ENCODE assay signal across 8 cellular contexts in the genomic region with DNA sequence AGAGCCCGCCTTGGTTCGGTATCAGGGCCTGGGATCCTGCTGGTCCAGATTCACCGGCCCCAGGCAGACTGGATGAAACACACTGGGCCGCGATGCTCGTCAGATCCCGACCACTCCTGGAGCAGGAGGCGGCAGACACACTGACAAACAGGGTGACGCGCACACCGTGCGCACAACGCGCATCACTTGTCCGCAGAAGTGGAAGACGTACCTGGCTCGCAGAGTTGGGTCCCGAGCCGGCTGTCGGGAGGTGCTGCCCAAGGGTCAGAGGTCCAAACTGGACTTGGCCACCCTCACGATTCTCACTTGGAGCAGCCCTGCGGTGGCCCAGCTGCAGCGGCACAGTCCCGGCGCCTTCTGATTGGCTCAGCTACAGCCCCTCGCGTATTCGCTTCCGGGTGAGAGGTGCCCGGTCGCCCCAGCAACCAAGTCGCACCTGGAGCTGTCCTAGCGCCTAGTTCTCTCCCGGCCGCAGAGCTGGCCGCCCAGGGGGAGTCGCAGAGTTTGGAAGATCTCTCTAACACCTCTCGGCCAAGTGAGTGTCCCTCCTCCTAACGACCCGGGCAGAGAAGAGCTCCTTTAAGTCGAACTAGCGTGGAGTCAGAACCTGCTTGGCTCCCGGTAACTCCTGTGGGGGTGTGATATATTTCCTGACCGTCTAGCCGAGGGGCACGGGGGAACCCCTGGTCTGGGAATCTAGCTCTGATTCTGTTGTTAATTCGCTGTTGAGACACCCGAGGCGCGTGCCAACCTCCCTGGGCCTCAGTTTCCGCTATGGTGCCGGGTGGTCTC. TPM values are rescaled to one million over a fixed set of nuclear protein-coding genes. Genes with fewer than 3 reads are reported as not detected.
DNase-seq lines count a peak whose midpoint lies in the region; ATAC-seq, FAIRE-seq and TF ChIP-seq lines count a peak whose summit lies in the region.

A gene with protein sequence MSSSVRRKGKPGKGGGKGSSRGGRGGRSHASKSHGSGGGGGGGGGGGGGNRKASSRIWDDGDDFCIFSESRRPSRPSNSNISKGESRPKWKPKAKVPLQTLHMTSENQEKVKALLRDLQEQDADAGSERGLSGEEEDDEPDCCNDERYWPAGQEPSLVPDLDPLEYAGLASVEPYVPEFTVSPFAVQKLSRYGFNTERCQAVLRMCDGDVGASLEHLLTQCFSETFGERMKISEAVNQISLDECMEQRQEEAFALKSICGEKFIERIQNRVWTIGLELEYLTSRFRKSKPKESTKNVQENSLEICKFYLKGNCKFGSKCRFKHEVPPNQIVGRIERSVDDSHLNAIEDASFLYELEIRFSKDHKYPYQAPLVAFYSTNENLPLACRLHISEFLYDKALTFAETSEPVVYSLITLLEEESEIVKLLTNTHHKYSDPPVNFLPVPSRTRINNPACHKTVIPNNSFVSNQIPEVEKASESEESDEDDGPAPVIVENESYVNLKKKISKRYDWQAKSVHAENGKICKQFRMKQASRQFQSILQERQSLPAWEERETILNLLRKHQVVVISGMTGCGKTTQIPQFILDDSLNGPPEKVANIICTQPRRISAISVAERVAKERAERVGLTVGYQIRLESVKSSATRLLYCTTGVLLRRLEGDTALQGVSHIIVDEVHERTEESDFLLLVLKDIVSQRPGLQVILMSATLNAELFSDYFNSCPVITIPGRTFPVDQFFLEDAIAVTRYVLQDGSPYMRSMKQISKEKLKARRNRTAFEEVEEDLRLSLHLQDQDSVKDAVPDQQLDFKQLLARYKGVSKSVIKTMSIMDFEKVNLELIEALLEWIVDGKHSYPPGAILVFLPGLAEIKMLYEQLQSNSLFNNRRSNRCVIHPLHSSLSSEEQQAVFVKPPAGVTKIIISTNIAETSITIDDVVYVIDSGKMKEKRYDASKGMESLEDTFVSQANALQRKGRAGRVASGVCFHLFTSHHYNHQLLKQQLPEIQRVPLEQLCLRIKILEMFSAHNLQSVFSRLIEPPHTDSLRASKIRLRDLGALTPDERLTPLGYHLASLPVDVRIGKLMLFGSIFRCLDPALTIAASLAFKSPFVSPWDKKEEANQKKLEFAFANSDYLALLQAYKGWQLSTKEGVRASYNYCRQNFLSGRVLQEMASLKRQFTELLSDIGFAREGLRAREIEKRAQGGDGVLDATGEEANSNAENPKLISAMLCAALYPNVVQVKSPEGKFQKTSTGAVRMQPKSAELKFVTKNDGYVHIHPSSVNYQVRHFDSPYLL (N-terminal part only) (minus strand): TSS at position 359 of the 792 bp plus-strand sequence. CDS start 7,529 bp downstream, outside the sequence.
A gene (plus strand): TSS at position 401 of the 792 bp plus-strand sequence.

- H3K36me3 ChIP-seq in endothelial cell of umbilical vein (ENCODE audit: control insufficient read depth in 2 of 2, extremely low read depth in 1 of 2, insufficient read depth in 2 of 2, low read length in 2 of 2) = no peaks in the 10 kb centered on the region

- peaks cover 7% of the 10 kb centered on the region for H3K36me3 Mint-ChIP-seq in activated CD8-positive, alpha-beta memory T cell treated with anti-CD3 and anti-CD28 coated beads, Interleukin-2, amount 10 ng/mL, durations not matched to agents 7 days and 5 days

- peak within 1 kb of the TSS; percentile 40 for H3K27ac ChIP-seq in endothelial cell of umbilical vein (ENCODE audit: insufficient read depth, low read depth, low read length)

- TSS peak; percentile 73 for BruUV-seq in endothelial cell of umbilical vein (replicated peaks; lab: Mats Ljungman, UMichigan)

- CTCF ChIA-PET in activated CD8-positive, alpha-beta memory T cell treated with anti-CD3 and anti-CD28 coated beads, Interleukin-2, amount 10 ng/mL, durations not matched to agents 7 days and 5 days (lab: Charles Lee) = interaction anchor here (0.7 to 1.0 kb wide), 4 partner anchors 73 to 343 kb away, joined by 3 to 4 read pairs (median 4); no protein-coding TSS in a partner anchor
- CTCF ChIA-PET in endothelial cell of umbilical vein (lab: Charles Lee) = interaction anchor here (1.1 kb wide), 2 partner anchors 72 to 354 kb away, joined by 4 read pairs; no protein-coding TSS in a partner anchor

- peak within 1 kb of the TSS; percentile 88 for H3K27ac Mint-ChIP-seq in activated CD8-positive, alpha-beta memory T cell treated with anti-CD3 and anti-CD28 coated beads, Interleukin-2, amount 10 ng/mL, durations not matched to agents 7 days and 5 days

- no peaks in the 10 kb centered on the region for H4K20me1 ChIP-seq in endothelial cell of umbilical vein (replicated peaks; ENCODE audit: control insufficient read depth, extremely low read depth, insufficient read depth, low read length)

- no peaks in the 10 kb centered on the region for H3K27me3 Mint-ChIP-seq in activated CD8-positive, alpha-beta memory T cell treated with anti-CD3 and anti-CD28 coated beads, Interleukin-2, amount 10 ng/mL, durations not matched to agents 7 days and 5 days

- no peaks in the 10 kb centered on the region for H3K27me3 ChIP-seq in endothelial cell of umbilical vein (ENCODE audit: control insufficient read depth in 2 of 2, insufficient read depth in 2 of 2, low read length in 2 of 2)

- H3K4me3 ChIP-seq in endothelial cell of umbilical vein (replicated peaks in 1 of 3; ENCODE audit: insufficient read depth in 1 of 3, low read depth in 1 of 3, low read length in 3 of 3) = peak within 1 kb of the TSS; percentile 60 to 81 (median 66)

- H3K4me1 ChIP-seq in endothelial cell of umbilical vein (ENCODE audit: control insufficient read depth, extremely low read depth, insufficient read depth, low read length) = peaks cover 13% of the 10 kb centered on the region

- H3K4me3 Mint-ChIP-seq in activated CD8-positive, alpha-beta memory T cell treated with anti-CD3 and anti-CD28 coated beads, Interleukin-2, amount 10 ng/mL, durations not matched to agents 7 days and 5 days = peak within 1 kb of the TSS; percentile 95

- DNase-seq in Caki2 (ENCODE audit: low read depth) (peak; percentile 84), HS-5 (ENCODE audit: low read depth) (peak; percentile 47), NOMO-1 (lab: John Stamatoyannopoulos, UW; ENCODE audit: unreplicated experiment in 2 of 2) (peak; percentile 73 to 76), endothelial cell of umbilical vein (ENCODE audit: low read depth, low spot score) (peak; percentile 90), midbrain (lab: John Stamatoyannopoulos, UW) (peak; percentile 86)
- DNase-seq in activated CD8-positive, alpha-beta memory T cell treated with anti-CD3 and anti-CD28 coated beads, Interleukin-2, amount 10 ng/mL, durations not matched to agents 7 days and 5 days = peak; percentile 91
- peak; percentile 49 to 62 for DNase-seq in stimulated activated CD8-positive, alpha-beta memory T cell treated with anti-CD3 and anti-CD28 coated beads, Interleukin-15, amount 100 ng/mL, for 4 hours (ENCODE audit: low read depth in 2 of 2)

- no peaks in the 10 kb centered on the region for H3K9me1 ChIP-seq in endothelial cell of umbilical vein (replicated peaks; ENCODE audit: control insufficient read depth, extremely low read depth, insufficient read depth, low read length)

- peaks cover 19% of the 10 kb centered on the region for H3K4me1 Mint-ChIP-seq in activated CD8-positive, alpha-beta memory T cell treated with anti-CD3 and anti-CD28 coated beads, Interleukin-2, amount 10 ng/mL, durations not matched to agents 7 days and 5 days

- intact Hi-C loops in endothelial cell of umbilical vein (cut with micrococcal nuclease) = no loop called here

- dilution Hi-C loops in endothelial cell of umbilical vein (cut with MboI; ENCODE audit: extremely low pct_ligation_motif_present, low sequenced_read_pairs) = no loop called here

- H3K9ac ChIP-seq in endothelial cell of umbilical vein (replicated peaks; ENCODE audit: extremely low read depth, insufficient read depth, low read length) = peak within 1 kb of the TSS; percentile 72

- peak; percentile 99 for ATAC-seq in GM21360 (IDR thresholded peaks at IDR 0.05; ENCODE audit: unreplicated experiment)
- peak; percentile 99 for ATAC-seq in activated CD8-positive, alpha-beta memory T cell treated with anti-CD3 and anti-CD28 coated beads, Interleukin-2, amount 10 ng/mL, durations not matched to agents 7 days and 5 days

- H3K79me2 ChIP-seq in endothelial cell of umbilical vein (ENCODE audit: control insufficient read depth, insufficient read depth, low read length) = peaks cover 21% of the 10 kb centered on the region

- no peaks in the 10 kb centered on the region for H3K9me3 ChIP-seq in endothelial cell of umbilical vein (replicated peaks; ENCODE audit: control insufficient read depth, insufficient read depth, low read length)

- peak within 1 kb of the TSS; percentile 86 for H2AFZ ChIP-seq in endothelial cell of umbilical vein (ENCODE audit: low read depth, low read length)

- peaks cover 2% of the 10 kb centered on the region for H3K9me3 Mint-ChIP-seq in activated CD8-positive, alpha-beta memory T cell treated with anti-CD3 and anti-CD28 coated beads, Interleukin-2, amount 10 ng/mL, durations not matched to agents 7 days and 5 days (ENCODE audit: low read depth)

- POLR2A ChIA-PET in endothelial cell of umbilical vein (lab: Charles Lee) = interaction anchor here (1.8 kb wide), 1 partner anchor 124 kb away, joined by 8 read pairs; a partner anchor contains a TSS

- peak; percentile 66 for TF ChIP-seq POLR2A in endothelial cell of umbilical vein (IDR thresholded peaks at IDR 0.05; ENCODE audit: low read depth, low read length)

- peak; percentile 91 for FAIRE-seq in endothelial cell of umbilical vein (lab: Jason Lieb, UNC)

- H3K4me2 ChIP-seq in endothelial cell of umbilical vein (ENCODE audit: insufficient read depth, low read length) = peak within 1 kb of the TSS; percentile 73

- TF ChIP-seq CTCF in endothelial cell of umbilical vein (IDR thresholded peaks at IDR 0.05; ENCODE audit: extremely low read depth in 1 of 2, insufficient read depth in 1 of 2, low read depth in 1 of 2, low read length in 2 of 2) = peak in 1 of 2 donors; percentile 2

- in situ Hi-C loops in Caki2 (cut with HindIII; ENCODE audit: low pct_unique_long_range_greater_than_20kb, low sequenced_read_pairs) = no loop called here

RNA-seq across cellular contexts. Expression of the first gene that starts in this region (rescaled TPM):
- total RNA-seq in Caki2 (2014; rRNA removed; shearing (Covaris generic); ENCODE audit: low replicate concordance) = 10.7 and 17.0 TPM in 2 replicates
- total RNA-seq in activated CD8-positive, alpha-beta memory T cell treated with anti-CD3 and anti-CD28 coated beads, Interleukin-2, amount 10 ng/mL, durations not matched to agents 7 days and 5 days = 10 to 100 TPM; 15.3 to 18.2 TPM
- 22.9 and 28.2 TPM in 2 replicates for total RNA-seq in endothelial cell of umbilical vein
- polyA plus RNA-seq in endothelial cell of umbilical vein = 7.8 and 8.7 TPM in 2 replicates
- polyA plus RNA-seq in endothelial cell of umbilical vein (2011; cell fraction: cytosol; rRNA removed) = 10.4 and 11.4 TPM in 2 replicates
- polyA plus RNA-seq in endothelial cell of umbilical vein (2011; cell fraction: nucleus; rRNA removed) = 23.0 and 26.6 TPM in 2 replicates
- polyA plus RNA-seq in endothelial cell of umbilical vein (2012) = 16.5 and 23.3 TPM in 2 replicates
- polyA minus RNA-seq in endothelial cell of umbilical vein = 23.0 and 37.4 TPM in 2 replicates
- 19.2 TPM for polyA minus RNA-seq in endothelial cell of umbilical vein (2011; cell fraction: cytosol; rRNA and poly(A)+ RNA removed)
- polyA minus RNA-seq in endothelial cell of umbilical vein (2011; cell fraction: nucleus; rRNA and poly(A)+ RNA removed) = 20.9 and 27.7 TPM in 2 replicates

RNA-seq across cellular contexts. Expression of the second gene that starts in this region (rescaled TPM):
- 36.4 and 41.2 TPM in 2 replicates for total RNA-seq in Caki2 (2014; rRNA removed; shearing (Covaris generic); ENCODE audit: low replicate concordance)
- 1 to 10 TPM in 1 of 2 experiments, under 1 TPM in 1; 0.96 to 3.8 TPM for total RNA-seq in activated CD8-positive, alpha-beta memory T cell treated with anti-CD3 and anti-CD28 coated beads, Interleukin-2, amount 10 ng/mL, durations not matched to agents 7 days and 5 days
- total RNA-seq in endothelial cell of umbilical vein = 15.0 and 16.7 TPM in 2 replicates
- polyA plus RNA-seq in endothelial cell of umbilical vein = 6.8 and 11.6 TPM in 2 replicates
- 16.3 and 20.6 TPM in 2 replicates for polyA plus RNA-seq in endothelial cell of umbilical vein (2011; cell fraction: cytosol; rRNA removed)
- 5.9 and 6.4 TPM in 2 replicates for polyA plus RNA-seq in endothelial cell of umbilical vein (2011; cell fraction: nucleus; rRNA removed)
- polyA plus RNA-seq in endothelial cell of umbilical vein (2012) = 22.7 and 36.5 TPM in 2 replicates
- polyA minus RNA-seq in endothelial cell of umbilical vein = 3.6 and 4.4 TPM in 2 replicates
- 6.7 TPM for polyA minus RNA-seq in endothelial cell of umbilical vein (2011; cell fraction: cytosol; rRNA and poly(A)+ RNA removed)
- 1.1 and 1.7 TPM in 2 replicates for polyA minus RNA-seq in endothelial cell of umbilical vein (2011; cell fraction: nucleus; rRNA and poly(A)+ RNA removed)

Comparison
In these comparisons a context has a peak if more than half of its experiments do, and no peak if none do; other contexts are left out.
1. Peak in every context shown above with its lines: DNase-seq, ATAC-seq, H3K4me3 ChIP-seq and H3K27ac ChIP-seq.